27 cellular contexts compared by ENCODE assay signal in the genomic region with DNA sequence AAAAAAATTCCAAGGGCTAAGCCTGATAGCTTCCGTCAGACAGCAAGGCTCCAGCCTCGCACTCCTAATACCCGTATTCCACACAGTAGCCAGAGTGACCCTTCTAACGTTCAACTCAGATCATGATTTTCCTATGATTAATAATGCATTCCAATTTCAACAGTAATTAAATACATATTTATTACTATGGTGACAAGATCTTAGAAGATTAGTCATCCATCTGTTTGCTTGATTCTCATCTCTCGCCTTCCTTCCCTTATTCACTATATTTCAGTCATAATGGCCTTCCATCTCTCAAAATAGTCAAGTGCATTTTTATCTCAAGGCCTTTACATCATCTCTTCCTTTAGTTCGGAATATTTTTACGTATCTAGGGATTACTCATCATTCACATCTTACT.
"Had no signal": no experiment of that assay in that cellular context is flagged by ENCODE, and none has a peak within 500 bp of the region (broad histone marks: within the 10 kb centered on the region; RNA-seq: fewer than 3 reads in every experiment).

No MANE protein-coding gene starts in this region.

- H3K4me1 Mint-ChIP-seq: activated CD4-positive, alpha-beta T cell treated with anti-CD3 and anti-CD28 coated beads for 36 hours; activated naive CD4-positive, alpha-beta T cell treated with anti-CD3 and anti-CD28 coated beads, Interleukin-2, amount 10 ng/mL, durations not matched to agents 7 days and 5 days; activated naive CD8-positive, alpha-beta T cell treated with anti-CD3 and anti-CD28 coated beads for 36 hours; T-cell had no signal

- H3K4me3 ChIP-seq: breast epithelium, K562, Peyer's patch, SJSA1 had no signal

- H3K36me3 Mint-ChIP-seq: activated naive CD4-positive, alpha-beta T cell treated with anti-CD3 and anti-CD28 coated beads, Interleukin-2, amount 10 ng/mL, durations not matched to agents 7 days and 5 days; activated naive CD8-positive, alpha-beta T cell treated with anti-CD3 and anti-CD28 coated beads for 36 hours; T-cell had no signal

- H3K27ac ChIP-seq: breast epithelium, Peyer's patch, SJSA1, VCaP had no signal

- H3K27me3 ChIP-seq: breast epithelium, Peyer's patch, SJSA1 had no signal

- H3K4me3 Mint-ChIP-seq: activated CD4-positive, alpha-beta T cell treated with anti-CD3 and anti-CD28 coated beads for 36 hours; activated CD8-positive, alpha-beta T cell treated with anti-CD3 and anti-CD28 coated beads for 36 hours; activated naive CD4-positive, alpha-beta T cell treated with anti-CD3 and anti-CD28 coated beads, Interleukin-2, amount 10 ng/mL, durations not matched to agents 7 days and 5 days; activated naive CD8-positive, alpha-beta T cell treated with anti-CD3 and anti-CD28 coated beads for 36 hours; activated T-cell treated with anti-CD3 and anti-CD28 coated beads, Interleukin-2, amount 50 U/mL, for 72 hours; T-cell had no signal

- ATAC-seq: activated CD4-positive, alpha-beta T cell treated with anti-CD3 and anti-CD28 coated beads for 36 hours; activated CD8-positive, alpha-beta T cell treated with anti-CD3 and anti-CD28 coated beads for 36 hours; activated T-cell treated with anti-CD3 and anti-CD28 coated beads, Interleukin-2, amount 50 U/mL, for 72 hours; K562; T-cell had no signal

- H3K4me1 ChIP-seq: breast epithelium, Peyer's patch, SJSA1 had no signal

- H3K27me3 Mint-ChIP-seq: activated CD4-positive, alpha-beta T cell treated with anti-CD3 and anti-CD28 coated beads for 36 hours; activated CD8-positive, alpha-beta T cell treated with anti-CD3 and anti-CD28 coated beads for 36 hours; activated naive CD4-positive, alpha-beta T cell treated with anti-CD3 and anti-CD28 coated beads, Interleukin-2, amount 10 ng/mL, durations not matched to agents 7 days and 5 days; activated naive CD8-positive, alpha-beta T cell treated with anti-CD3 and anti-CD28 coated beads for 36 hours; T-cell had no signal

- FAIRE-seq: K562, TTC549 had no signal

- DNase-seq: activated CD4-positive, alpha-beta T cell treated with anti-CD3 and anti-CD28 coated beads for 36 hours; activated CD8-positive, alpha-beta memory T cell treated with anti-CD3 and anti-CD28 coated beads, Interleukin-2, amount 50 U/mL, for 4 hours; activated CD8-positive, alpha-beta T cell treated with anti-CD3 and anti-CD28 coated beads for 36 hours; activated gamma-delta T cell treated with Interleukin-2 at 50 U/mL for 16 hours; activated naive CD4-positive, alpha-beta T cell treated with anti-CD3 and anti-CD28 coated beads, Interleukin-2, amount 10 ng/mL, durations not matched to agents 7 days and 5 days; activated naive CD8-positive, alpha-beta T cell treated with anti-CD3 and anti-CD28 coated beads for 36 hours; activated T-cell treated with anti-CD3 and anti-CD28 coated beads, Interleukin-2, amount 50 U/mL, for 72 hours; anterior cingulate cortex; central memory CD4-positive, alpha-beta T cell; Karpas-422; MM.1S; NCI-H1105; NCI-H2029 treated with DMSO at 0.1 percent for 48 hours; NCI-H2171 treated with DMSO at 0.1 percent for 48 hours; NCI-H226; NK-92 treated with Interleukin-12 subunit alpha and Interleukin-12 subunit beta, amount 100 ng/mL, for 24 hours; Peyer's patch; SHP77; T-cell; T-helper 2 cell; T1000 had no signal

- H3K9me3 Mint-ChIP-seq: activated naive CD4-positive, alpha-beta T cell treated with anti-CD3 and anti-CD28 coated beads, Interleukin-2, amount 10 ng/mL, durations not matched to agents 7 days and 5 days; activated T-helper 2 cell treated with anti-CD3 and anti-CD28 coated beads, Interferon-gamma antibody, Interleukin-2, Interleukin-4, amounts not matched to agents 10 μg/mL and 5 μg/mL and 100 μg/mL, durations not matched to agents 14 hours and 24 hours and 36 hours had no signal

- H3K27ac Mint-ChIP-seq: activated CD4-positive, alpha-beta T cell treated with anti-CD3 and anti-CD28 coated beads for 36 hours; activated CD8-positive, alpha-beta T cell treated with anti-CD3 and anti-CD28 coated beads for 36 hours; activated naive CD4-positive, alpha-beta T cell treated with anti-CD3 and anti-CD28 coated beads, Interleukin-2, amount 10 ng/mL, durations not matched to agents 7 days and 5 days; activated naive CD8-positive, alpha-beta T cell treated with anti-CD3 and anti-CD28 coated beads for 36 hours; activated T-cell treated with anti-CD3 and anti-CD28 coated beads, Interleukin-2, amount 50 U/mL, for 72 hours; activated T-helper 2 cell treated with anti-CD3 and anti-CD28 coated beads, Interferon-gamma antibody, Interleukin-2, Interleukin-4, amounts not matched to agents 10 μg/mL and 5 μg/mL and 100 μg/mL, durations not matched to agents 14 hours and 24 hours and 36 hours; T-cell had no signal

- H3K9me3 ChIP-seq: breast epithelium, Peyer's patch, SJSA1 had no signal

- H3K36me3 ChIP-seq: breast epithelium, Peyer's patch, SJSA1 had no signal
